ENCODE assay signal across 1 cellular context in the genomic region with DNA sequence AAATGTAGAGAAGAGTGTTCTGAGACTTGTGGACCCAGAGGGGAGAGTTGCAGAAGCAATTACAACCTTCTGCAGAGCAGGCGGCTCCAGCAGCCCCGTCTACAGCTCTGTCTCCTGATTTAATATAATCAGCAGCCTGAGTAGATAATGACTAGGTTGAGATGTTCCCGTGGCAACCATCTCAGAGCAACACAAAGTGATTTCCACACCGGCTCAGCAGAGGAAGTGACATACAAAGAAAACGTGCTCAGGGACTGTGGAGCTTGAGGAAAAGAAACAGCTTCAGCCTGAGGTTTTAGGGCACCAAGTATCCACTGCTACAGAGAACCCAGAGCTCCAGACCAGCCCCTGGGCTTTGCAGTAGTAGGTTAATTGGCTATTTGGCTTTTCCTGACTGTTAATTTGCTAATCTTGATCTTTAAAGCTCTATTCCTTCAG.
TF ChIP-seq lines count a peak whose summit lies in the region.

No MANE protein-coding gene starts in this region.

TF ChIP-seq in GM23338, 12 proteins besides CTCF, POLR2A, EP300 and RAD21 (continued from another document):
- TF ChIP-seq, protein P1, sequence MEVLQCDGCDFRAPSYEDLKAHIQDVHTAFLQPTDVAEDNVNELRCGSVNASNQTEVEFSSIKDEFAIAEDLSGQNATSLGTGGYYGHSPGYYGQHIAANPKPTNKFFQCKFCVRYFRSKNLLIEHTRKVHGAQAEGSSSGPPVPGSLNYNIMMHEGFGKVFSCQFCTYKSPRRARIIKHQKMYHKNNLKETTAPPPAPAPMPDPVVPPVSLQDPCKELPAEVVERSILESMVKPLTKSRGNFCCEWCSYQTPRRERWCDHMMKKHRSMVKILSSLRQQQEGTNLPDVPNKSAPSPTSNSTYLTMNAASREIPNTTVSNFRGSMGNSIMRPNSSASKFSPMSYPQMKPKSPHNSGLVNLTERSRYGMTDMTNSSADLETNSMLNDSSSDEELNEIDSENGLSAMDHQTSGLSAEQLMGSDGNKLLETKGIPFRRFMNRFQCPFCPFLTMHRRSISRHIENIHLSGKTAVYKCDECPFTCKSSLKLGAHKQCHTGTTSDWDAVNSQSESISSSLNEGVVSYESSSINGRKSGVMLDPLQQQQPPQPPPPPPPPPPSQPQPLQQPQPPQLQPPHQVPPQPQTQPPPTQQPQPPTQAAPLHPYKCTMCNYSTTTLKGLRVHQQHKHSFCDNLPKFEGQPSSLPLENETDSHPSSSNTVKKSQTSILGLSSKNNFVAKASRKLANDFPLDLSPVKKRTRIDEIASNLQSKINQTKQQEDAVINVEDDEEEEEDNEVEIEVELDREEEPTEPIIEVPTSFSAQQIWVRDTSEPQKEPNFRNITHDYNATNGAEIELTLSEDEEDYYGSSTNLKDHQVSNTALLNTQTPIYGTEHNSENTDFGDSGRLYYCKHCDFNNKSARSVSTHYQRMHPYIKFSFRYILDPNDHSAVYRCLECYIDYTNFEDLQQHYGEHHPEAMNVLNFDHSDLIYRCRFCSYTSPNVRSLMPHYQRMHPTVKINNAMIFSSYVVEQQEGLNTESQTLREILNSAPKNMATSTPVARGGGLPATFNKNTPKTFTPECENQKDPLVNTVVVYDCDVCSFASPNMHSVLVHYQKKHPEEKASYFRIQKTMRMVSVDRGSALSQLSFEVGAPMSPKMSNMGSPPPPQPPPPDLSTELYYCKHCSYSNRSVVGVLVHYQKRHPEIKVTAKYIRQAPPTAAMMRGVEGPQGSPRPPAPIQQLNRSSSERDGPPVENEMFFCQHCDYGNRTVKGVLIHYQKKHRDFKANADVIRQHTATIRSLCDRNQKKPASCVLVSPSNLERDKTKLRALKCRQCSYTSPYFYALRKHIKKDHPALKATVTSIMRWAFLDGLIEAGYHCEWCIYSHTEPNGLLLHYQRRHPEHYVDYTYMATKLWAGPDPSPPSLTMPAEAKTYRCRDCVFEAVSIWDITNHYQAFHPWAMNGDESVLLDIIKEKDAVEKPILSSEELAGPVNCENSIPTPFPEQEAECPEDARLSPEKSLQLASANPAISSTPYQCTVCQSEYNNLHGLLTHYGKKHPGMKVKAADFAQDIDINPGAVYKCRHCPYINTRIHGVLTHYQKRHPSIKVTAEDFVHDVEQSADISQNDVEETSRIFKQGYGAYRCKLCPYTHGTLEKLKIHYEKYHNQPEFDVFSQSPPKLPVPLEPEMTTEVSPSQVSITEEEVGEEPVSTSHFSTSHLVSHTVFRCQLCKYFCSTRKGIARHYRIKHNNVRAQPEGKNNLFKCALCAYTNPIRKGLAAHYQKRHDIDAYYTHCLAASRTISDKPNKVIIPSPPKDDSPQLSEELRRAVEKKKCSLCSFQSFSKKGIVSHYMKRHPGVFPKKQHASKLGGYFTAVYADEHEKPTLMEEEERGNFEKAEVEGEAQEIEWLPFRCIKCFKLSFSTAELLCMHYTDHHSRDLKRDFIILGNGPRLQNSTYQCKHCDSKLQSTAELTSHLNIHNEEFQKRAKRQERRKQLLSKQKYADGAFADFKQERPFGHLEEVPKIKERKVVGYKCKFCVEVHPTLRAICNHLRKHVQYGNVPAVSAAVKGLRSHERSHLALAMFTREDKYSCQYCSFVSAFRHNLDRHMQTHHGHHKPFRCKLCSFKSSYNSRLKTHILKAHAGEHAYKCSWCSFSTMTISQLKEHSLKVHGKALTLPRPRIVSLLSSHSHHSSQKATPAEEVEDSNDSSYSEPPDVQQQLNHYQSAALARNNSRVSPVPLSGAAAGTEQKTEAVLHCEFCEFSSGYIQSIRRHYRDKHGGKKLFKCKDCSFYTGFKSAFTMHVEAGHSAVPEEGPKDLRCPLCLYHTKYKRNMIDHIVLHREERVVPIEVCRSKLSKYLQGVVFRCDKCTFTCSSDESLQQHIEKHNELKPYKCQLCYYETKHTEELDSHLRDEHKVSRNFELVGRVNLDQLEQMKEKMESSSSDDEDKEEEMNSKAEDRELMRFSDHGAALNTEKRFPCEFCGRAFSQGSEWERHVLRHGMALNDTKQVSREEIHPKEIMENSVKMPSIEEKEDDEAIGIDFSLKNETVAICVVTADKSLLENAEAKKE (CRISPR knock-in tag; IDR thresholded peaks at IDR 0.05), result no peak
- no peak for TF ChIP-seq EZH2 (IDR thresholded peaks at IDR 0.05; ENCODE audit: low read depth, unreplicated experiment)
